In the genomic region with DNA sequence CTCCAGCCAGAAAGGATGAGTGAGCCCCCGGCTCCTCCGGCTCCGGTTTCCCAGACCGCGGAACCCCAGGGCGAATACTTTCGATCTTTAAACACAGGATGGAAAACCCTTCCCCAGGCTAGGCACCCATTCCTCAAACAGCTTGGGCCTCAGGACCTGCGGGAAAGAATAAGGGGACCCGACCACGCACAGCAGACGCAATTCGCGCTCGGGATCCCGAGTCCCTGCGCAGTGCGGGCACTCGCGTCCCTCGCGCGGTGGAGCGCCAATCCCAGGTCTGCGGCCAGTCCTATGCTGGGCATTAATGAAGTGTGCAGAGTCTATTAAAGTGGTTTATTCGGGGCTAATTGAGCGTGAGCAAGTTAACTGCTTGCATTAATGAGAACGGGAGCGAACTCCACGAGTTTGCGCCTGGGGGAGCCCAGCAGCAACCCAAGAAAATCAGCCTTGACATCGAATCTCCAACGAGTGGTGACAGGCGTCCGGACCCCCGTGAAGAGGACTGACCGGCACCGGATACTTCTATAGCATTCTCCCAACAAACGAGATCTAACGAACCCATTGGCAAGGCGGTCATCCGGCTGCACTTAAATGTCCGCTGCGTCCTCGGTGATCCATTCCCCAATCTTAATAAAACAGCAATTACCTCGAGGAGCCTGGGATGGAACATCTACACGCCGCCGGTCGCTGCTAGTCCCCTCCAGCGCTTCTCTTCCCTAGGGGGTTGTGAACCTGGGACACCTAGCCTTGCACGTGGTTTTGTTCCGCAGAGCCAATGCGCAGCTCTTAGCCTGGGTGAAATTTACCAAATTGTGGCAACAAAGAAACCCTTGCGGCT, we compare ENCODE assay signal across 8 cellular contexts. TPM values are rescaled to one million over a fixed set of nuclear protein-coding genes. Genes with fewer than 3 reads are reported as not detected.
DNase-seq lines count a peak whose midpoint lies in the region; ATAC-seq lines count a peak whose summit lies in the region.

No MANE protein-coding gene starts in this region.

- H3K4me3 Mint-ChIP-seq in T-helper 2 cell treated with Interferon-gamma antibody and Interleukin-4, amounts not matched to agents 5 μg/mL and 100 μg/mL, for 36 hours: no peak overlapping the region
- H3K4me3 Mint-ChIP-seq in activated naive CD8-positive, alpha-beta T cell treated with anti-CD3 and anti-CD28 coated beads, Interleukin-2, amount 10 ng/mL, durations not matched to agents 7 days and 5 days: peak overlapping the region; percentile 55
- peak overlapping the region; percentile 65 for H3K4me3 Mint-ChIP-seq in stimulated activated effector memory CD8-positive, alpha-beta T cell treated with anti-CD3 and anti-CD28 coated beads, Interleukin-12 subunit alpha, Interleukin-12 subunit beta, amount 100 ng/mL, for 72 hours

- no peaks in the 10 kb centered on the region for H3K9me3 ChIP-seq in iPS-18a (ENCODE audit: control insufficient read depth, low read depth, low read length)

- no peak for DNase-seq in T-helper 2 cell treated with Interferon-gamma antibody and Interleukin-4, amounts not matched to agents 5 μg/mL and 100 μg/mL, for 36 hours (ENCODE audit: low spot score)
- no peak for DNase-seq in T-helper 2 cell
- peak; percentile 40 for DNase-seq in activated naive CD8-positive, alpha-beta T cell treated with anti-CD3 and anti-CD28 coated beads, Interleukin-2, amount 10 ng/mL, durations not matched to agents 7 days and 5 days
- DNase-seq in stimulated activated effector memory CD8-positive, alpha-beta T cell treated with anti-CD3 and anti-CD28 coated beads, Interleukin-12 subunit alpha, Interleukin-12 subunit beta, amount 100 ng/mL, for 72 hours (ENCODE audit: low spot score in 2 of 2): no peak
- no peak for DNase-seq in NCI-H1105 (lab: John Stamatoyannopoulos, UW)

- H3K27ac ChIP-seq in iPS-18a (ENCODE audit: low read length): no peak overlapping the region

- H3K27me3 Mint-ChIP-seq in T-helper 2 cell treated with Interferon-gamma antibody and Interleukin-4, amounts not matched to agents 5 μg/mL and 100 μg/mL, for 36 hours (ENCODE audit: low read depth): peaks cover 96% of the 10 kb centered on the region
- H3K27me3 Mint-ChIP-seq in activated naive CD8-positive, alpha-beta T cell treated with anti-CD3 and anti-CD28 coated beads, Interleukin-2, amount 10 ng/mL, durations not matched to agents 7 days and 5 days: peaks cover 97% of the 10 kb centered on the region

- peak overlapping the region; percentile 32 for H3K4me3 ChIP-seq in iPS-18a (ENCODE audit: low read length)

- peaks cover 99% of the 10 kb centered on the region for H3K27me3 ChIP-seq in iPS-18a (ENCODE audit: control insufficient read depth, insufficient read depth, low read length)

- H3K36me3 ChIP-seq in iPS-18a (ENCODE audit: control insufficient read depth, low read depth, low read length): no peaks in the 10 kb centered on the region

- peaks cover 22% of the 10 kb centered on the region for H3K4me1 Mint-ChIP-seq in T-helper 2 cell treated with Interferon-gamma antibody and Interleukin-4, amounts not matched to agents 5 μg/mL and 100 μg/mL, for 36 hours (ENCODE audit: low read depth)
- peaks cover 21% of the 10 kb centered on the region for H3K4me1 Mint-ChIP-seq in activated naive CD8-positive, alpha-beta T cell treated with anti-CD3 and anti-CD28 coated beads, Interleukin-2, amount 10 ng/mL, durations not matched to agents 7 days and 5 days
- H3K4me1 Mint-ChIP-seq in stimulated activated effector memory CD8-positive, alpha-beta T cell treated with anti-CD3 and anti-CD28 coated beads, Interleukin-12 subunit alpha, Interleukin-12 subunit beta, amount 100 ng/mL, for 72 hours: peaks cover 54% of the 10 kb centered on the region

- POLR2A ChIA-PET in activated naive CD8-positive, alpha-beta T cell treated with anti-CD3 and anti-CD28 coated beads, Interleukin-2, amount 10 ng/mL, durations not matched to agents 7 days and 5 days (lab: Charles Lee): interaction anchor here (1.8 kb wide), 1 partner anchor 9 kb away, joined by 5 read pairs; no protein-coding TSS in a partner anchor

- peaks cover 28% of the 10 kb centered on the region for H3K4me1 ChIP-seq in iPS-18a (ENCODE audit: control insufficient read depth, low read depth, low read length)

- ATAC-seq in activated naive CD8-positive, alpha-beta T cell treated with anti-CD3 and anti-CD28 coated beads, Interleukin-2, amount 10 ng/mL, durations not matched to agents 7 days and 5 days (ENCODE audit: low read depth): no peak
- no peak for ATAC-seq in stimulated activated effector memory CD8-positive, alpha-beta T cell treated with anti-CD3 and anti-CD28 coated beads, Interleukin-12 subunit alpha, Interleukin-12 subunit beta, amount 100 ng/mL, for 72 hours
- ATAC-seq in HG02870 (IDR thresholded peaks at IDR 0.05; ENCODE audit: unreplicated experiment): no peak
- no peak for ATAC-seq in GM18868 (IDR thresholded peaks at IDR 0.05; ENCODE audit: unreplicated experiment)

- H3K36me3 Mint-ChIP-seq in T-helper 2 cell treated with Interferon-gamma antibody and Interleukin-4, amounts not matched to agents 5 μg/mL and 100 μg/mL, for 36 hours (ENCODE audit: low read depth): no peaks in the 10 kb centered on the region
- peaks cover 2% of the 10 kb centered on the region for H3K36me3 Mint-ChIP-seq in activated naive CD8-positive, alpha-beta T cell treated with anti-CD3 and anti-CD28 coated beads, Interleukin-2, amount 10 ng/mL, durations not matched to agents 7 days and 5 days
- H3K36me3 Mint-ChIP-seq in stimulated activated effector memory CD8-positive, alpha-beta T cell treated with anti-CD3 and anti-CD28 coated beads, Interleukin-12 subunit alpha, Interleukin-12 subunit beta, amount 100 ng/mL, for 72 hours: peaks cover 12% of the 10 kb centered on the region

- H3K9ac ChIP-seq in iPS-18a (ENCODE audit: low read length): no peak overlapping the region

- peak overlapping the region; percentile 55 for H3K27ac Mint-ChIP-seq in T-helper 2 cell treated with Interferon-gamma antibody and Interleukin-4, amounts not matched to agents 5 μg/mL and 100 μg/mL, for 36 hours
- H3K27ac Mint-ChIP-seq in activated naive CD8-positive, alpha-beta T cell treated with anti-CD3 and anti-CD28 coated beads, Interleukin-2, amount 10 ng/mL, durations not matched to agents 7 days and 5 days: no peak overlapping the region
- no peak overlapping the region for H3K27ac Mint-ChIP-seq in stimulated activated effector memory CD8-positive, alpha-beta T cell treated with anti-CD3 and anti-CD28 coated beads, Interleukin-12 subunit alpha, Interleukin-12 subunit beta, amount 100 ng/mL, for 72 hours

- H3K9me3 Mint-ChIP-seq in T-helper 2 cell treated with Interferon-gamma antibody and Interleukin-4, amounts not matched to agents 5 μg/mL and 100 μg/mL, for 36 hours: no peaks in the 10 kb centered on the region
- peaks cover 1% of the 10 kb centered on the region for H3K9me3 Mint-ChIP-seq in activated naive CD8-positive, alpha-beta T cell treated with anti-CD3 and anti-CD28 coated beads, Interleukin-2, amount 10 ng/mL, durations not matched to agents 7 days and 5 days
- H3K9me3 Mint-ChIP-seq in stimulated activated effector memory CD8-positive, alpha-beta T cell treated with anti-CD3 and anti-CD28 coated beads, Interleukin-12 subunit alpha, Interleukin-12 subunit beta, amount 100 ng/mL, for 72 hours: no peaks in the 10 kb centered on the region

RNA-seq across cellular contexts. Expression of gene OSR1, which starts 1.7 kb away (rescaled TPM):
- total RNA-seq in activated naive CD8-positive, alpha-beta T cell treated with anti-CD3 and anti-CD28 coated beads, Interleukin-2, amount 10 ng/mL, durations not matched to agents 7 days and 5 days: not detected
